In genomic region chr11:120710354-120711187, GRCh38 we compare ENCODE assay signal across 9 cellular contexts.
DNase-seq lines count a peak whose midpoint lies in the region; ATAC-seq, FAIRE-seq and TF ChIP-seq lines count a peak whose summit lies in the region.
"Had no signal": no experiment of that assay in that cellular context is flagged by ENCODE, and none has a peak within 500 bp of the region (broad histone marks: within the 10 kb centered on the region; RNA-seq: fewer than 3 reads in every experiment).

No MANE protein-coding gene starts in this region.

- TF ChIP-seq CTCF in NB4 (IDR thresholded peaks at IDR 0.05; ENCODE audit: low read depth, low read length) (no peak), fibroblast of mammary gland (conservative IDR thresholded peaks at IDR 0.05; ENCODE audit: control insufficient read depth, insufficient read depth, low read depth, low read length) (no peak), osteocyte (IDR thresholded peaks at IDR 0.05) (no peak)

- H3K4me3 ChIP-seq in NB4 (ENCODE audit: low read depth, low read length) (no peak overlapping the region), fibroblast of mammary gland (ENCODE audit: control insufficient read depth, low read depth, low read length) (no peak overlapping the region)

- no peak for FAIRE-seq in GM19239 (lab: Jason Lieb, UNC)

- peak overlapping the region; percentile 46 for H3K27ac Mint-ChIP-seq in osteocyte (ENCODE audit: unreplicated experiment)
- H3K27ac Mint-ChIP-seq: memory B cell had no signal

- no peak overlapping the region for H3K4me3 Mint-ChIP-seq in osteocyte (ENCODE audit: unreplicated experiment)
- H3K4me3 Mint-ChIP-seq: memory B cell had no signal

- peaks cover 11% of the 10 kb centered on the region for H3K27me3 Mint-ChIP-seq in osteocyte (ENCODE audit: unreplicated experiment)

- no peak for TF ChIP-seq POLR2A in NB4 (IDR thresholded peaks at IDR 0.05; ENCODE audit: extremely low read depth, insufficient read length)

- peak; percentile 33 for ATAC-seq in GM19455 (IDR thresholded peaks at IDR 0.05; ENCODE audit: unreplicated experiment)

- peaks cover 14% of the 10 kb centered on the region for H3K9me3 Mint-ChIP-seq in osteocyte (ENCODE audit: unreplicated experiment)

- peak; percentile 34 for DNase-seq in NB4 (ENCODE audit: low read depth)
- peak; percentile 87 for DNase-seq in fibroblast of mammary gland (ENCODE audit: low read depth)
- DNase-seq in osteocyte (ENCODE audit: extremely low spot score, unreplicated experiment): peak; percentile 81
- no peak for DNase-seq in cortex of kidney (lab: John Stamatoyannopoulos, UW)
- DNase-seq in NCI-H1436 (lab: John Stamatoyannopoulos, UW): no peak
- no peak for DNase-seq in T-helper 9 cell
- DNase-seq in GM19239 (ENCODE audit: insufficient read length, low spot score): no peak

- H3K4me1 Mint-ChIP-seq in osteocyte (ENCODE audit: unreplicated experiment): peaks cover 16% of the 10 kb centered on the region

- no peaks in the 10 kb centered on the region for H3K36me3 Mint-ChIP-seq in osteocyte (ENCODE audit: unreplicated experiment)
- H3K36me3 Mint-ChIP-seq: memory B cell had no signal

Comparison
In these comparisons a context has a peak if more than half of its experiments do, and no peak if none do; other contexts are left out.
1. DNase-seq: peak in NB4 (single experiment), fibroblast of mammary gland (single experiment) and osteocyte (single experiment); none in cortex of kidney (single experiment), NCI-H1436 (single experiment), T-helper 9 cell (single experiment) and GM19239 (single experiment).